1 cellular context compared by ENCODE assay signal in the genomic region with DNA sequence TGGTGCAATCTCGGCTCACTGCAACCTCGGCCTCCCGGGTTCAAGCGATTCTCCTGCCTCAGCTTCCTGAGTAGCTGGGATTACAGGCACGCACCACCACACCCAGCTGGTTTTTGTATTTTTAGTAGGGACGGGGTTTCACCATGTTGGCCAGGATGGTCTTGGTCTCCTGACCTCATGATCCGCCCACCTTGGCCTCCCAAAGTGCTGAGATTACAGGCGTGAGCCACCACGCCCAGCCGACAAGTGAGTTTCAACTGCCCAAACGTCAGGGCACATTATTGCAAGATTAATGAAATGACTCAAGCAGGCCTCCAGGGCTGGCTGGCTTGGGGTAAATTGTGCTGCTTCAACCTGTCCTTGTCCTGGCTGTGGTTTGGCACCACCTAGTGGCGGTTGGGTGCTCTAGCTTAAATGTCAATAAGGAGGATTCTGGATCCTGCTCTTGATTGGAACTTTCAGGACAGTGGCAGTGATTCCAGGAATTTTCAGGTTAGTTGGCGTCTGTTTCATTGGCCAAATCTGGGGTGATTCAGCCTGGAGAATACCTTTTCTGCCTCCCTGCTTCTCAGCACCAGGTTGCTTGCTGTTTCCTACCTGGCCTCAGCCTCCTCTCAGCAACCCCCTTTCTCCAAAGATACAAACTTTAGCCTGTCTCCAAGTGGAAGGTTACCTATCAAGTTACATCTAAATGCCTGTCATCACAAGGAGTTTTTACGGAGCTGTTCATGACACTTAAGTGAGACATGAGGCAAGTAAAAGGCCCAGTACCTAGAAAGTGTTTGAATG.
A peak's percentile ranks its signal among the peaks of the same experiment; 100 is the strongest.
TF ChIP-seq lines count a peak whose summit lies in the region.

No MANE protein-coding gene starts in this region.

TF ChIP-seq in HEK293, 187 proteins besides CTCF, POLR2A, EP300 and RAD21 (continued from another document and continues in another):
- TF ChIP-seq, protein P1, sequence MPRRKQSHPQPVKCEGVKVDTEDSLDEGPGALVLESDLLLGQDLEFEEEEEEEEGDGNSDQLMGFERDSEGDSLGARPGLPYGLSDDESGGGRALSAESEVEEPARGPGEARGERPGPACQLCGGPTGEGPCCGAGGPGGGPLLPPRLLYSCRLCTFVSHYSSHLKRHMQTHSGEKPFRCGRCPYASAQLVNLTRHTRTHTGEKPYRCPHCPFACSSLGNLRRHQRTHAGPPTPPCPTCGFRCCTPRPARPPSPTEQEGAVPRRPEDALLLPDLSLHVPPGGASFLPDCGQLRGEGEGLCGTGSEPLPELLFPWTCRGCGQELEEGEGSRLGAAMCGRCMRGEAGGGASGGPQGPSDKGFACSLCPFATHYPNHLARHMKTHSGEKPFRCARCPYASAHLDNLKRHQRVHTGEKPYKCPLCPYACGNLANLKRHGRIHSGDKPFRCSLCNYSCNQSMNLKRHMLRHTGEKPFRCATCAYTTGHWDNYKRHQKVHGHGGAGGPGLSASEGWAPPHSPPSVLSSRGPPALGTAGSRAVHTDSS (tag by site-specific recombination; IDR thresholded peaks at IDR 0.05) = no peak
- TF ChIP-seq ZNF292 (tag by site-specific recombination; IDR thresholded peaks at IDR 0.05; ENCODE audit: borderline replicate concordance, low read depth) = no peak
- 0 out of 2 replicates have a peak, but pooled peaks have one; percentile 25 for TF ChIP-seq SCRT2 (tag by site-specific recombination; IDR thresholded peaks at IDR 0.05)
- TF ChIP-seq ZNF560 (tag by site-specific recombination; IDR thresholded peaks at IDR 0.05; ENCODE audit: borderline replicate concordance) = no peak
- no peak for TF ChIP-seq ZBTB44 (tag by site-specific recombination; IDR thresholded peaks at IDR 0.05)
- TF ChIP-seq SP7 (tag by site-specific recombination; IDR thresholded peaks at IDR 0.05) = 0 out of 2 replicates have a peak, but pooled peaks have one; percentile 30
- TF ChIP-seq GLIS2 (tag by site-specific recombination; IDR thresholded peaks at IDR 0.05) = peak; percentile 37; the same call in 1 of the 2 replicates
- TF ChIP-seq ZNF629 (tag by site-specific recombination; IDR thresholded peaks at IDR 0.05) = 0 out of 2 replicates have a peak, but pooled peaks have one; percentile 19
- TF ChIP-seq ZNF837 (tag by site-specific recombination; IDR thresholded peaks at IDR 0.05) = no peak
- no peak for TF ChIP-seq ZNF571 (tag by site-specific recombination; IDR thresholded peaks at IDR 0.05)
- no peak for TF ChIP-seq ZNF76 (tag by site-specific recombination; IDR thresholded peaks at IDR 0.05; ENCODE audit: borderline replicate concordance, low read depth)
- TF ChIP-seq ZNF221 (tag by site-specific recombination; IDR thresholded peaks at IDR 0.05; ENCODE audit: borderline replicate concordance) = no peak
- TF ChIP-seq ZNF2 (tag by site-specific recombination; IDR thresholded peaks at IDR 0.05) = peak; percentile 58; the same call in 1 of the 2 replicates
- TF ChIP-seq ZNF24 (tag by site-specific recombination; IDR thresholded peaks at IDR 0.05) = no peak
- no peak for TF ChIP-seq IKZF3 (tag by site-specific recombination; IDR thresholded peaks at IDR 0.05)
- TF ChIP-seq SCRT1 (tag by site-specific recombination; IDR thresholded peaks at IDR 0.05; ENCODE audit: borderline replicate concordance) = no peak
- TF ChIP-seq ZNF488 (tag by site-specific recombination; IDR thresholded peaks at IDR 0.05) = no peak
- no peak for TF ChIP-seq ZNF18 (tag by site-specific recombination; IDR thresholded peaks at IDR 0.05)
- no peak for TF ChIP-seq ZNF146 (tag by site-specific recombination; IDR thresholded peaks at IDR 0.05)
- TF ChIP-seq ZNF785 (tag by site-specific recombination; IDR thresholded peaks at IDR 0.05) = no peak
- TF ChIP-seq PRDM4 (tag by site-specific recombination; IDR thresholded peaks at IDR 0.05) = peak; percentile 95
- TF ChIP-seq ZFP41 (tag by site-specific recombination; IDR thresholded peaks at IDR 0.05; ENCODE audit: borderline replicate concordance) = no peak
- peak; percentile 61; the same call in 1 of the 2 replicates for TF ChIP-seq MEIS1 (CRISPR knock-in tag; IDR thresholded peaks at IDR 0.05; ENCODE audit: borderline replicate concordance)
- no peak for TF ChIP-seq OVOL3 (tag by site-specific recombination; IDR thresholded peaks at IDR 0.05)
- TF ChIP-seq, protein P2, sequence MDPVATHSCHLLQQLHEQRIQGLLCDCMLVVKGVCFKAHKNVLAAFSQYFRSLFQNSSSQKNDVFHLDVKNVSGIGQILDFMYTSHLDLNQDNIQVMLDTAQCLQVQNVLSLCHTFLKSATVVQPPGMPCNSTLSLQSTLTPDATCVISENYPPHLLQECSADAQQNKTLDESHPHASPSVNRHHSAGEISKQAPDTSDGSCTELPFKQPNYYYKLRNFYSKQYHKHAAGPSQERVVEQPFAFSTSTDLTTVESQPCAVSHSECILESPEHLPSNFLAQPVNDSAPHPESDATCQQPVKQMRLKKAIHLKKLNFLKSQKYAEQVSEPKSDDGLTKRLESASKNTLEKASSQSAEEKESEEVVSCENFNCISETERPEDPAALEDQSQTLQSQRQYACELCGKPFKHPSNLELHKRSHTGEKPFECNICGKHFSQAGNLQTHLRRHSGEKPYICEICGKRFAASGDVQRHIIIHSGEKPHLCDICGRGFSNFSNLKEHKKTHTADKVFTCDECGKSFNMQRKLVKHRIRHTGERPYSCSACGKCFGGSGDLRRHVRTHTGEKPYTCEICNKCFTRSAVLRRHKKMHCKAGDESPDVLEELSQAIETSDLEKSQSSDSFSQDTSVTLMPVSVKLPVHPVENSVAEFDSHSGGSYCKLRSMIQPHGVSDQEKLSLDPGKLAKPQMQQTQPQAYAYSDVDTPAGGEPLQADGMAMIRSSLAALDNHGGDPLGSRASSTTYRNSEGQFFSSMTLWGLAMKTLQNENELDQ (tag by site-specific recombination; IDR thresholded peaks at IDR 0.05; ENCODE audit: low read depth) = no peak
- no peak for TF ChIP-seq ZSCAN30 (tag by site-specific recombination; IDR thresholded peaks at IDR 0.05)
- TF ChIP-seq ZNF555 (tag by site-specific recombination; conservative IDR thresholded peaks at IDR 0.05) = no peak
- no peak for TF ChIP-seq ZNF175 (tag by site-specific recombination; IDR thresholded peaks at IDR 0.05)
- no peak for TF ChIP-seq KLF8 (tag by site-specific recombination; IDR thresholded peaks at IDR 0.05)
- TF ChIP-seq, protein P3, sequence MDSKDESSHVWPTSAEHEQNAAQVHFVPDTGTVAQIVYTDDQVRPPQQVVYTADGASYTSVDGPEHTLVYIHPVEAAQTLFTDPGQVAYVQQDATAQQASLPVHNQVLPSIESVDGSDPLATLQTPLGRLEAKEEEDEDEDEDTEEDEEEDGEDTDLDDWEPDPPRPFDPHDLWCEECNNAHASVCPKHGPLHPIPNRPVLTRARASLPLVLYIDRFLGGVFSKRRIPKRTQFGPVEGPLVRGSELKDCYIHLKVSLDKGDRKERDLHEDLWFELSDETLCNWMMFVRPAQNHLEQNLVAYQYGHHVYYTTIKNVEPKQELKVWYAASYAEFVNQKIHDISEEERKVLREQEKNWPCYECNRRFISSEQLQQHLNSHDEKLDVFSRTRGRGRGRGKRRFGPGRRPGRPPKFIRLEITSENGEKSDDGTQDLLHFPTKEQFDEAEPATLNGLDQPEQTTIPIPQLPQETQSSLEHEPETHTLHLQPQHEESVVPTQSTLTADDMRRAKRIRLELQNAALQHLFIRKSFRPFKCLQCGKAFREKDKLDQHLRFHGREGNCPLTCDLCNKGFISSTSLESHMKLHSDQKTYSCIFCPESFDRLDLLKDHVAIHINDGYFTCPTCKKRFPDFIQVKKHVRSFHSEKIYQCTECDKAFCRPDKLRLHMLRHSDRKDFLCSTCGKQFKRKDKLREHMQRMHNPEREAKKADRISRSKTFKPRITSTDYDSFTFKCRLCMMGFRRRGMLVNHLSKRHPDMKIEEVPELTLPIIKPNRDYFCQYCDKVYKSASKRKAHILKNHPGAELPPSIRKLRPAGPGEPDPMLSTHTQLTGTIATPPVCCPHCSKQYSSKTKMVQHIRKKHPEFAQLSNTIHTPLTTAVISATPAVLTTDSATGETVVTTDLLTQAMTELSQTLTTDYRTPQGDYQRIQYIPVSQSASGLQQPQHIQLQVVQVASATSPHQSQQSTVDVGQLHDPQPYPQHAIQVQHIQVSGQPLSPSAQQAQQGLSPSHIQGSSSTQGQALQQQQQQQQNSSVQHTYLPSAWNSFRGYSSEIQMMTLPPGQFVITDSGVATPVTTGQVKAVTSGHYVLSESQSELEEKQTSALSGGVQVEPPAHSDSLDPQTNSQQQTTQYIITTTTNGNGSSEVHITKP (tag by site-specific recombination; IDR thresholded peaks at IDR 0.05) = no peak
- TF ChIP-seq YY2 (tag by site-specific recombination; IDR thresholded peaks at IDR 0.05) = no peak
- TF ChIP-seq, protein P4, sequence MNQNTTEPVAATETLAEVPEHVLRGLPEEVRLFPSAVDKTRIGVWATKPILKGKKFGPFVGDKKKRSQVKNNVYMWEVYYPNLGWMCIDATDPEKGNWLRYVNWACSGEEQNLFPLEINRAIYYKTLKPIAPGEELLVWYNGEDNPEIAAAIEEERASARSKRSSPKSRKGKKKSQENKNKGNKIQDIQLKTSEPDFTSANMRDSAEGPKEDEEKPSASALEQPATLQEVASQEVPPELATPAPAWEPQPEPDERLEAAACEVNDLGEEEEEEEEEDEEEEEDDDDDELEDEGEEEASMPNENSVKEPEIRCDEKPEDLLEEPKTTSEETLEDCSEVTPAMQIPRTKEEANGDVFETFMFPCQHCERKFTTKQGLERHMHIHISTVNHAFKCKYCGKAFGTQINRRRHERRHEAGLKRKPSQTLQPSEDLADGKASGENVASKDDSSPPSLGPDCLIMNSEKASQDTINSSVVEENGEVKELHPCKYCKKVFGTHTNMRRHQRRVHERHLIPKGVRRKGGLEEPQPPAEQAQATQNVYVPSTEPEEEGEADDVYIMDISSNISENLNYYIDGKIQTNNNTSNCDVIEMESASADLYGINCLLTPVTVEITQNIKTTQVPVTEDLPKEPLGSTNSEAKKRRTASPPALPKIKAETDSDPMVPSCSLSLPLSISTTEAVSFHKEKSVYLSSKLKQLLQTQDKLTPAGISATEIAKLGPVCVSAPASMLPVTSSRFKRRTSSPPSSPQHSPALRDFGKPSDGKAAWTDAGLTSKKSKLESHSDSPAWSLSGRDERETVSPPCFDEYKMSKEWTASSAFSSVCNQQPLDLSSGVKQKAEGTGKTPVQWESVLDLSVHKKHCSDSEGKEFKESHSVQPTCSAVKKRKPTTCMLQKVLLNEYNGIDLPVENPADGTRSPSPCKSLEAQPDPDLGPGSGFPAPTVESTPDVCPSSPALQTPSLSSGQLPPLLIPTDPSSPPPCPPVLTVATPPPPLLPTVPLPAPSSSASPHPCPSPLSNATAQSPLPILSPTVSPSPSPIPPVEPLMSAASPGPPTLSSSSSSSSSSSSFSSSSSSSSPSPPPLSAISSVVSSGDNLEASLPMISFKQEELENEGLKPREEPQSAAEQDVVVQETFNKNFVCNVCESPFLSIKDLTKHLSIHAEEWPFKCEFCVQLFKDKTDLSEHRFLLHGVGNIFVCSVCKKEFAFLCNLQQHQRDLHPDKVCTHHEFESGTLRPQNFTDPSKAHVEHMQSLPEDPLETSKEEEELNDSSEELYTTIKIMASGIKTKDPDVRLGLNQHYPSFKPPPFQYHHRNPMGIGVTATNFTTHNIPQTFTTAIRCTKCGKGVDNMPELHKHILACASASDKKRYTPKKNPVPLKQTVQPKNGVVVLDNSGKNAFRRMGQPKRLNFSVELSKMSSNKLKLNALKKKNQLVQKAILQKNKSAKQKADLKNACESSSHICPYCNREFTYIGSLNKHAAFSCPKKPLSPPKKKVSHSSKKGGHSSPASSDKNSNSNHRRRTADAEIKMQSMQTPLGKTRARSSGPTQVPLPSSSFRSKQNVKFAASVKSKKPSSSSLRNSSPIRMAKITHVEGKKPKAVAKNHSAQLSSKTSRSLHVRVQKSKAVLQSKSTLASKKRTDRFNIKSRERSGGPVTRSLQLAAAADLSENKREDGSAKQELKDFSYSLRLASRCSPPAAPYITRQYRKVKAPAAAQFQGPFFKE (tag by site-specific recombination; IDR thresholded peaks at IDR 0.05; ENCODE audit: borderline replicate concordance) = no peak
- no peak for TF ChIP-seq ZNF23 (tag by site-specific recombination; IDR thresholded peaks at IDR 0.05; ENCODE audit: borderline replicate concordance)
